25 cellular contexts compared by ENCODE assay signal in the genomic region with DNA sequence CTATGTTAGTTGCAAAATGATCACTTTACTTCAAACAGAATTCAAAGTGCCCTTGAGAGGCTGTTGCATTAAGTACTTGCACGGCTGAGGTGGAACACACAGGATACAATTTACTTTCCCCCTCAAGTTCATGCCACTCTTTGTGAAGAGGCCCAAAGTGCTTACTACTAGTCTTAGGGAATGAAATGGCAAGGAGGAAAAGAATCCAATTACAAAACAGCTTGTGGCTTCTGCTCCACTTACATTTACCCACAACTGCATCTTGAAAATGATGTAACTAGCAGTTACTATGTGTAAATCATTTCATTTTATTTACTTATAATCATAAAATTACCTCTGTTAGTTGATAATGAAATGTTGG. TPM values are rescaled to one million over a fixed set of nuclear protein-coding genes. Genes with fewer than 3 reads are reported as not detected.
DNase-seq lines count a peak whose midpoint lies in the region; ATAC-seq and TF ChIP-seq lines count a peak whose summit lies in the region.
"Had no signal": no experiment of that assay in that cellular context is flagged by ENCODE, and none has a peak within 500 bp of the region (broad histone marks: within the 10 kb centered on the region; RNA-seq: fewer than 3 reads in every experiment).

No MANE protein-coding gene starts in this region.

- peaks cover 0 to 20% of the 10 kb centered on the region in 2 experiments; a peak in 2 of 4 replicates for H3K79me1 ChIP-seq in IMR-90 (ENCODE audit: low read depth in 1 of 2, low read length in 2 of 2)

- H3K14ac ChIP-seq in IMR-90 (replicated peaks; ENCODE audit: low read depth, low read length): peak overlapping the region; percentile 75

- WGBS in IMR-90 (ENCODE audit: extremely low coverage in 2 of 2, insufficient read length in 1 of 2), 2 experiments: no CpG with 5 or more reads among the region's 1 CpG

- H2BK15ac ChIP-seq in IMR-90 (ENCODE audit: low read depth, low read length): no peak overlapping the region

- no peak overlapping the region for H3K23ac ChIP-seq in IMR-90 (ENCODE audit: low read depth, low read length)

- H2BK20ac ChIP-seq in IMR-90 (ENCODE audit: low read depth, low read length): peak overlapping the region; percentile 14; the same call in 1 of the 2 replicates

- H3K9me3 ChIP-seq in IMR-90 (ENCODE audit: control insufficient read depth, insufficient read depth, low read length) (no peaks in the 10 kb centered on the region), PC-9 (ENCODE audit: insufficient read depth, low read depth) (no peaks in the 10 kb centered on the region), left lung (no peaks in the 10 kb centered on the region), WERI-Rb-1 (ENCODE audit: severe bottlenecking) (no peaks in the 10 kb centered on the region)
- H3K9me3 ChIP-seq: gastrocnemius medialis, HAP-1, pancreas, sigmoid colon, SJCRH30, suprapubic skin had no signal

- no peak overlapping the region; the same call in 1 of the 2 replicates for H3K56ac ChIP-seq in IMR-90 (ENCODE audit: extremely low read depth, insufficient read depth, low read length)

- H4K8ac ChIP-seq in IMR-90 (ENCODE audit: low read depth in 2 of 2, low read length in 2 of 2): peak overlapping the region in 1 of 2 experiments; percentile 18; a peak in 1 of 4 replicates

- H2AK9ac ChIP-seq in IMR-90 (replicated peaks; ENCODE audit: low read depth, low read length, poor library complexity): no peak overlapping the region

- H4K20me1 ChIP-seq in IMR-90 (ENCODE audit: insufficient read depth, low read length) (no peaks in the 10 kb centered on the region), PC-9 (ENCODE audit: insufficient read depth) (no peaks in the 10 kb centered on the region)

- H3K9ac ChIP-seq in IMR-90 (ENCODE audit: low read depth, low read length): no peak overlapping the region

- H3K9me1 ChIP-seq in IMR-90 (ENCODE audit: insufficient read depth, low read length): no peaks in the 10 kb centered on the region; the same call in 1 of the 2 replicates

- DNase-seq in AG20443 (ENCODE audit: low spot score) (peak; percentile 32), IMR-90 (peak; percentile 68), PC-9 (peak in 1 of 2 experiments; percentile 39), left lung (no peak), NCI-H748 (lab: John Stamatoyannopoulos, UW; ENCODE audit: unreplicated experiment) (no peak), WERI-Rb-1 (no peak), hypothalamus (lab: John Stamatoyannopoulos, UW) (no peak)
- DNase-seq: activated CD4-positive, alpha-beta memory T cell treated with anti-CD3 and anti-CD28 coated beads for 36 hours; amygdala; caudate nucleus; dorsolateral prefrontal cortex; gastrocnemius medialis; mesendoderm; naive thymus-derived CD8-positive, alpha-beta T cell; NCI-H1092; NCI-H2081 treated with DMSO at 0.1 percent for 48 hours; NCI-H748 treated with DMSO at 0.1 percent for 48 hours; pancreas; sigmoid colon; SJCRH30; T-helper 17 cell had no signal

- POLR2A ChIA-PET in IMR-90 (lab: Charles Lee; ENCODE audit: unreplicated experiment) (no interaction called here), PC-9 (lab: Charles Lee; ENCODE audit: unreplicated experiment) (no interaction called here)

- H3K4me1 ChIP-seq in IMR-90 (ENCODE audit: control insufficient read depth, insufficient read depth, low read length) (peaks cover 6% of the 10 kb centered on the region), PC-9 (replicated peaks; ENCODE audit: insufficient read depth) (peaks cover 22% of the 10 kb centered on the region), left lung (peaks cover 6 to 15% of the 10 kb centered on the region in 2 donors)
- H3K4me1 ChIP-seq: SJCRH30 had no signal

- H2BK5ac ChIP-seq in IMR-90 (ENCODE audit: low read depth, low read length, poor library complexity, severe bottlenecking): no peak overlapping the region

- H3K18ac ChIP-seq in IMR-90 (ENCODE audit: low read depth, low read length): no peak overlapping the region; the same call in 1 of the 2 replicates

- TF ChIP-seq CTCF in IMR-90 (conservative IDR thresholded peaks at IDR 0.05; ENCODE audit: low read depth, low read length) (no peak), PC-9 (conservative IDR thresholded peaks at IDR 0.05) (no peak), left lung (IDR thresholded peaks at IDR 0.05) (no peak), WERI-Rb-1 (IDR thresholded peaks at IDR 0.05; ENCODE audit: low read depth, low read length) (no peak)

- H4K5ac ChIP-seq in IMR-90 (ENCODE audit: low read depth, low read length): no peak overlapping the region

- H3F3A ChIP-seq in PC-9 (ENCODE audit: insufficient read depth, low read depth): 0 out of 2 replicates have a peak, but pooled peaks cover 13% of the 10 kb centered on the region

- dilution Hi-C loops in IMR-90 (cut with HindIII; ENCODE audit: low sequenced_read_pairs, unreplicated experiment): no loop called here

- no peaks in the 10 kb centered on the region for H3K36me3 ChIP-seq in IMR-90 (ENCODE audit: control insufficient read depth, insufficient read depth, low read length)
- no peaks in the 10 kb centered on the region for H3K36me3 ChIP-seq in PC-9 (ENCODE audit: low read depth)
- no peaks in the 10 kb centered on the region for H3K36me3 ChIP-seq in left lung
- no peaks in the 10 kb centered on the region for H3K36me3 ChIP-seq in WERI-Rb-1
- H3K36me3 ChIP-seq: gastrocnemius medialis, HAP-1, pancreas, sigmoid colon, SJCRH30, suprapubic skin had no signal

- H3K9me2 ChIP-seq in PC-9 (ENCODE audit: insufficient read depth): no peaks in the 10 kb centered on the region

- no peaks in the 10 kb centered on the region for H3K27me3 ChIP-seq in IMR-90 (ENCODE audit: control insufficient read depth, insufficient read depth, low read length)
- no peaks in the 10 kb centered on the region for H3K27me3 ChIP-seq in PC-9 (ENCODE audit: insufficient read depth, low read depth)
- H3K27me3 ChIP-seq in left lung: peaks cover 92 to 100% of the 10 kb centered on the region in 2 donors
- no peaks in the 10 kb centered on the region for H3K27me3 ChIP-seq in WERI-Rb-1 (ENCODE audit: insufficient read depth, low read depth, severe bottlenecking)
- H3K27me3 ChIP-seq: SJCRH30 had no signal

- in situ Hi-C loops in IMR-90 (cut with MboI; ENCODE audit: low sequenced_read_pairs): no loop called here

- no peaks in the 10 kb centered on the region for H3K79me2 ChIP-seq in PC-9 (ENCODE audit: low read depth)

- peak overlapping the region; percentile 47; the same call in 1 of the 2 replicates for H2BK120ac ChIP-seq in IMR-90 (ENCODE audit: low read depth, low read length)

- TF ChIP-seq POLR2A in IMR-90 (IDR thresholded peaks at IDR 0.05; ENCODE audit: low read depth, low read length): no peak

- no peak overlapping the region for H4K91ac ChIP-seq in IMR-90 (ENCODE audit: insufficient read depth, low read depth, low read length)

- TF ChIP-seq RAD21 in IMR-90 (IDR thresholded peaks at IDR 0.05; ENCODE audit: low read length): no peak

- H3K27ac ChIP-seq in IMR-90 (ENCODE audit: insufficient read depth, low read length) (no peak overlapping the region), PC-9 (peak overlapping the region; percentile 74), left lung (no peak overlapping the region), WERI-Rb-1 (no peak overlapping the region)
- H3K27ac ChIP-seq: dorsolateral prefrontal cortex, epithelial cell of prostate, gastrocnemius medialis, pancreas, sigmoid colon, SJCRH30, suprapubic skin had no signal

- CTCF ChIA-PET in IMR-90 (lab: Yijun Ruan, JAX): interaction anchor here (0.6 to 2.3 kb wide), 4 partner anchors 12 to 67 kb away, joined by 3 to 11 read pairs (median 6); no protein-coding TSS in a partner anchor
- CTCF ChIA-PET in PC-9 (lab: Charles Lee): no interaction called here

- peak overlapping the region; percentile 44 for H3K4me2 ChIP-seq in IMR-90 (ENCODE audit: low read depth, low read length)
- peak overlapping the region; percentile 60 for H3K4me2 ChIP-seq in PC-9

- H3K4me3 ChIP-seq in IMR-90 (ENCODE audit: insufficient read depth, low read depth, low read length): no peak overlapping the region
- no peak overlapping the region for H3K4me3 ChIP-seq in PC-9
- H3K4me3 ChIP-seq in left lung: no peak overlapping the region
- H3K4me3 ChIP-seq in WERI-Rb-1 (ENCODE audit: low read depth, low read length): no peak overlapping the region
- H3K4me3 ChIP-seq: dorsolateral prefrontal cortex, gastrocnemius medialis, HAP-1, pancreas, sigmoid colon, SJCRH30, suprapubic skin had no signal

- H2AFZ ChIP-seq in IMR-90 (replicated peaks; ENCODE audit: low read length, poor library complexity) (no peak overlapping the region), PC-9 (peak overlapping the region; percentile 46; the same call in 1 of the 2 replicates)

- BruUV-seq in IMR-90 (replicated peaks; lab: Mats Ljungman, UMichigan) (no TSS peak), PC-9 (replicated peaks; lab: Mats Ljungman, UMichigan) (no TSS peak)

- intact Hi-C loops in IMR-90 (cut with micrococcal nuclease) (no loop called here), PC-9 (cut with micrococcal nuclease; ENCODE audit: unreplicated experiment) (no loop called here), left lung (cut with DNase I) (no loop called here)

- peak overlapping the region; percentile 51; the same call in 1 of the 2 replicates for H2AK5ac ChIP-seq in IMR-90 (ENCODE audit: low read depth, low read length)

- H3K4ac ChIP-seq in IMR-90 (ENCODE audit: low read depth, low read length): peak overlapping the region; percentile 15; the same call in 1 of the 2 replicates

- ATAC-seq in IMR-90 (ENCODE audit: low read depth) (0 out of 2 replicates have a peak, but pooled peaks have one; percentile 25), left lung (peak; percentile 94)
- ATAC-seq: gastrocnemius medialis, pancreas, PC-3, T-helper 17 cell had no signal

TF ChIP-seq in IMR-90, 13 proteins besides CTCF, POLR2A, EP300 and RAD21:
- peak; percentile 44; the same call in 1 of the 2 replicates for TF ChIP-seq CEBPB (IDR thresholded peaks at IDR 0.05; ENCODE audit: low read depth, low read length)
- no peak for TF ChIP-seq SMC3 (IDR thresholded peaks at IDR 0.05; ENCODE audit: low read depth, low read length)

RNA-seq across cellular contexts. Expression of a gene that starts 14.6 kb away (rescaled TPM):
- total RNA-seq in IMR-90 (2012; rRNA removed): 3.2 and 6.4 TPM in 2 replicates
- 23.1 and 28.3 TPM in 2 replicates for polyA plus RNA-seq in IMR-90 (2012; rRNA removed)
- polyA plus RNA-seq in IMR-90 (2012; cell fraction: cytosol; rRNA removed): 13.8 and 28.3 TPM in 2 replicates
- 16.9 and 18.6 TPM in 2 replicates for polyA plus RNA-seq in IMR-90 (2012; cell fraction: nucleus; rRNA removed; ENCODE audit: low replicate concordance)
- total RNA-seq in PC-9 (2021): 4.0 and 4.1 TPM in 2 replicates
- under 1 TPM; 0.10 to 0.29 TPM for total RNA-seq in left lung
- total RNA-seq: naive thymus-derived CD8-positive, alpha-beta T cell; T-helper 17 cell had no signal
- polyA plus RNA-seq: naive thymus-derived CD8-positive, alpha-beta T cell had no signal

Comparison
In these comparisons a context has a peak if more than half of its experiments do, and no peak if none do; other contexts are left out.
1. DNase-seq: peak in AG20443 (single experiment) and IMR-90 (single experiment); none in left lung (0 of 2), NCI-H748 (single experiment), WERI-Rb-1 (single experiment) and hypothalamus (0 of 51).